Comparison of ENCODE assay signal across 28 cellular contexts in the genomic region with DNA sequence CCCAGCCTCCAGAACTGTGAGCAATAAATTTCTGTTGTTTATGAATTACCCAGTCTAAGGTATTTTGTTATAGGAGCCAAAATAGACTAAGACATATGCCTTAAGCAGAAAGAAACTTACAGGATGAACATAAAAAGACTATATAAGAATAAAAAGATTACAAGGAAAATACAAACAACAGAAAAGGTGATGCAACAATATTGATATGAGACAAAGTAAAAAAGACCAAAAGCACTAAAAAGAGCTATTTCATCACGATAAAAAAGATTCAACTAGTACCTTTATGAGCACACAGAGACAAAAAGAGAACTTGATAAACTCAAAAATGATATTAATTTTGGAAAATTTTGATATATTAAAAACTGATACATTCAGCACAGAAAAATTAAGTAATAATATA. TPM values are rescaled to one million over a fixed set of nuclear protein-coding genes. Genes with fewer than 3 reads are reported as not detected.
"Had no signal": no experiment of that assay in that cellular context is flagged by ENCODE, and none has a peak within 500 bp of the region (broad histone marks: within the 10 kb centered on the region; RNA-seq: fewer than 3 reads in every experiment).

No MANE protein-coding gene starts in this region.

- H3K4me1 ChIP-seq: ascending aorta, colonic mucosa had no signal

- ATAC-seq: activated CD4-positive, CD25-positive, alpha-beta regulatory T cell treated with anti-CD3 and anti-CD28 coated beads, Interleukin-2, amount 50 U/mL, for 24 hours; activated CD8-positive, alpha-beta T cell treated with anti-CD3 and anti-CD28 coated beads for 36 hours; activated T-cell treated with anti-CD3 and anti-CD28 coated beads, Interleukin-2, amount 50 U/mL, for 4 hours; activated T-helper 17 cell treated with anti-CD3 and anti-CD28 coated beads, Interleukin-2, amount 50 U/mL, for 72 hours had no signal

- H3K36me3 ChIP-seq: ascending aorta, breast epithelium, cardiac muscle cell, colonic mucosa, esophagus squamous epithelium, WERI-Rb-1 had no signal

- H3K9me3 ChIP-seq: ascending aorta, breast epithelium, colonic mucosa, esophagus squamous epithelium had no signal

- H3K27ac ChIP-seq: ascending aorta, breast epithelium, cardiac muscle cell, colonic mucosa, epithelial cell of prostate, esophagus squamous epithelium, WERI-Rb-1 had no signal

- FAIRE-seq: endometrium, endothelial cell of umbilical vein had no signal

- H3K27me3 ChIP-seq: ascending aorta, breast epithelium, cardiac muscle cell, colonic mucosa, esophagus squamous epithelium had no signal

- DNase-seq: activated B cell treated with CpG ODN at 0.5 μM for 24 hours; activated CD4-positive, alpha-beta T cell treated with anti-CD3 and anti-CD28 coated beads for 48 hours; activated CD4-positive, alpha-beta T cell treated with anti-CD3 and anti-CD28 coated beads, Interleukin-2, amount 50 U/mL, for 1 hour; activated CD4-positive, alpha-beta T cell treated with anti-CD3 and anti-CD28 coated beads, Interleukin-2, amount 50 U/mL, for 48 hours; activated CD8-positive, alpha-beta memory T cell treated with anti-CD3 and anti-CD28 coated beads for 24 hours; activated CD8-positive, alpha-beta T cell treated with anti-CD3 and anti-CD28 coated beads for 36 hours; activated effector memory CD4-positive, alpha-beta T cell treated with Interleukin-2 at 50 U/mL for 16 hours; activated naive CD4-positive, alpha-beta T cell treated with anti-CD3 and anti-CD28 coated beads for 36 hours; activated naive CD8-positive, alpha-beta T cell treated with anti-CD3 and anti-CD28 coated beads, Interleukin-2, amount 10 ng/mL, durations not matched to agents 7 days and 5 days; activated T-cell treated with anti-CD3 and anti-CD28 coated beads, Interleukin-2, amount 50 U/mL, for 4 hours; central memory CD4-positive, alpha-beta T cell; cerebellar nuclear complex; colonic mucosa; effector CD8-positive, alpha-beta T cell; esophagus squamous epithelium; foreskin melanocyte; head of caudate nucleus; T1000; WERI-Rb-1 had no signal

- H3K4me3 ChIP-seq: ascending aorta, breast epithelium, cardiac muscle cell, colonic mucosa, esophagus squamous epithelium had no signal

RNA-seq across cellular contexts. Expression of gene SLC22A15, which starts 3.2 kb away (rescaled TPM):
- total RNA-seq: dermis microvascular lymphatic vessel endothelial cell had no signal
- polyA plus RNA-seq: endothelial cell of umbilical vein had no signal
